Comparison of ENCODE assay signal across 14 cellular contexts in genomic region chr7:46933596-46933995, GRCh38.
DNase-seq lines count a peak whose midpoint lies in the region; ATAC-seq and TF ChIP-seq lines count a peak whose summit lies in the region.
"Had no signal": no experiment of that assay in that cellular context is flagged by ENCODE, and none has a peak within 500 bp of the region (broad histone marks: within the 10 kb centered on the region; RNA-seq: fewer than 3 reads in every experiment).

No MANE protein-coding gene starts in this region.

- H3K9me3 ChIP-seq in aorta (ENCODE audit: control insufficient read depth, low read length) = no peaks in the 10 kb centered on the region
- H3K9me3 ChIP-seq: tibial nerve had no signal

- 82 to 93% methylated on average over 4 of the region's 4 CpGs for WGBS in aorta, 2 donors

- TF ChIP-seq CTCF in VCaP (conservative IDR thresholded peaks at IDR 0.05) (no peak), foreskin fibroblast (IDR thresholded peaks at IDR 0.05; ENCODE audit: low read depth, low read length) (no peak)

- H3K4me3 ChIP-seq in foreskin fibroblast (ENCODE audit: low read depth in 1 of 2, low read length in 2 of 2) = no peak overlapping the region
- no peak overlapping the region for H3K4me3 ChIP-seq in aorta (ENCODE audit: low read length in 2 of 2)
- H3K4me3 ChIP-seq: GM12878, tibial nerve had no signal

- H3K27ac ChIP-seq in VCaP = peak overlapping the region; percentile 82
- no peak overlapping the region for H3K27ac ChIP-seq in aorta (ENCODE audit: low read depth in 1 of 2, low read length in 2 of 2)

- no peaks in the 10 kb centered on the region for H3K27me3 ChIP-seq in aorta (ENCODE audit: control insufficient read depth in 1 of 2, insufficient read depth in 2 of 2, low read length in 1 of 2)
- H3K27me3 ChIP-seq: tibial nerve had no signal

- no peak for DNase-seq in Right ventricle myocardium inferior (ENCODE audit: missing footprints)
- DNase-seq in cardiac septum (ENCODE audit: low spot score) = no peak
- peak; percentile 47 to 58 for DNase-seq in foreskin fibroblast
- DNase-seq in aorta = no peak
- no peak for DNase-seq in LoVo (ENCODE audit: low spot score)
- DNase-seq: activated CD4-positive, alpha-beta memory T cell treated with anti-CD3 and anti-CD28 coated beads for 36 hours; activated gamma-delta T cell treated with Interleukin-2 at 50 U/mL for 16 hours; DMS53; NCI-H187 had no signal

- H3K36me3 ChIP-seq in aorta (ENCODE audit: control insufficient read depth in 1 of 2, insufficient read depth in 2 of 2, low read length in 1 of 2) = no peaks in the 10 kb centered on the region
- H3K36me3 ChIP-seq: tibial nerve had no signal

- ATAC-seq in Right ventricle myocardium inferior (peak; percentile 38), aorta (ENCODE audit: low FRiP score) (peak; percentile 63), GM19397 (IDR thresholded peaks at IDR 0.05; ENCODE audit: unreplicated experiment) (no peak), HG02759 (IDR thresholded peaks at IDR 0.05; ENCODE audit: unreplicated experiment) (no peak)
- ATAC-seq: GM12878 had no signal

- no peaks in the 10 kb centered on the region for H3K4me1 ChIP-seq in aorta (ENCODE audit: control insufficient read depth in 1 of 2, insufficient read depth in 2 of 2, low read length in 2 of 2)

- intact Hi-C loops in Right ventricle myocardium inferior (cut with DNase I) (loop anchor here (5.0 to 10.0 kb wide), 2 partner anchors 111 to 154 kb away; no protein-coding TSS in a partner anchor), cardiac septum (cut with DNase I) (loop anchor here (10.0 kb wide), 3 partner anchors 111 to 1009 kb away; partner anchors contain the start of gene IGFBP3), aorta (cut with DNase I) (no loop called here)

Comparison
In these comparisons a context has a peak if more than half of its experiments do, and no peak if none do; other contexts are left out.
1. ATAC-seq: peak in Right ventricle myocardium inferior (single experiment) and aorta (single experiment); none in GM19397 (single experiment) and HG02759 (single experiment).
2. DNase-seq: peak in foreskin fibroblast (2 of 2); none in Right ventricle myocardium inferior (single experiment), cardiac septum (single experiment), aorta (0 of 2) and LoVo (single experiment).
3. intact Hi-C loops: an anchor here in Right ventricle myocardium inferior (5.0 to 10.0 kb wide) and cardiac septum (10.0 kb wide); none called in aorta.